Comparison of ENCODE assay signal across 1 cellular context in the genomic region with DNA sequence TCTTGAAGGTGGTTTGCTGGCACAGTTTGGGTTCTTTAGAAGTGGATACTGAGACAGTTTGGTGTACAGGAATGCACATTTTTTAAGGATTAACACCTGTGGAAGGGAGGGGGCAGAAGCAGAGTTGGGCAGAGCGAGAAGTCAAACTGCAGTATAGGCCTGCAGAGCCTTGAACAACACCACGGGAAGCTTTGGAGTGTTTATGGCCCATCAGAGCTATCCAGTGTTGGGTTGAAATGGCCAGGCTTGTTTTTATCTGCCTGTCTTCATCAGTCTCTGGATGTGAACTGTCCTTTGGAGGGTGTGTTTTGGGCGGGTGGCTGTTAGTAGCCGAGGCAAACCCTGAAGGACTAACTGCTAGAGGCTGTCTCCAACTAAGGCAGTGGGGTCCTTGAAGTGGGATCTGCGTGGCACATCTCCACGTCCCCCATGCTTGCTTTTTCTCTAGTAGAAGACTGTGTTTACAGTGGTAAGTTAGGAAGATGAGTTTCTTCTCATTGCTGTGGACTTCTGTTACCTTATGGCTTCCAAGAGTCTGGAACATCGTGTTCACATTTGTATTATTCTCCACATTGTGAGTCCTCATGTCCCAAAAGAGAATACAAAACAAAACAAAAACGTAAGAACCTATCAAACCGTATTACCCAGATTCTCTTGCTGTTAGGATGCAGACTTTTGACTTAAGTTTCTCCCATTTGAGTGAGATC.
TF ChIP-seq lines count a peak whose summit lies in the region.

No MANE protein-coding gene starts in this region.

TF ChIP-seq in HCT116, 20 proteins besides CTCF, POLR2A, EP300 and RAD21 (continued from another document):
- TF ChIP-seq, protein P1, sequence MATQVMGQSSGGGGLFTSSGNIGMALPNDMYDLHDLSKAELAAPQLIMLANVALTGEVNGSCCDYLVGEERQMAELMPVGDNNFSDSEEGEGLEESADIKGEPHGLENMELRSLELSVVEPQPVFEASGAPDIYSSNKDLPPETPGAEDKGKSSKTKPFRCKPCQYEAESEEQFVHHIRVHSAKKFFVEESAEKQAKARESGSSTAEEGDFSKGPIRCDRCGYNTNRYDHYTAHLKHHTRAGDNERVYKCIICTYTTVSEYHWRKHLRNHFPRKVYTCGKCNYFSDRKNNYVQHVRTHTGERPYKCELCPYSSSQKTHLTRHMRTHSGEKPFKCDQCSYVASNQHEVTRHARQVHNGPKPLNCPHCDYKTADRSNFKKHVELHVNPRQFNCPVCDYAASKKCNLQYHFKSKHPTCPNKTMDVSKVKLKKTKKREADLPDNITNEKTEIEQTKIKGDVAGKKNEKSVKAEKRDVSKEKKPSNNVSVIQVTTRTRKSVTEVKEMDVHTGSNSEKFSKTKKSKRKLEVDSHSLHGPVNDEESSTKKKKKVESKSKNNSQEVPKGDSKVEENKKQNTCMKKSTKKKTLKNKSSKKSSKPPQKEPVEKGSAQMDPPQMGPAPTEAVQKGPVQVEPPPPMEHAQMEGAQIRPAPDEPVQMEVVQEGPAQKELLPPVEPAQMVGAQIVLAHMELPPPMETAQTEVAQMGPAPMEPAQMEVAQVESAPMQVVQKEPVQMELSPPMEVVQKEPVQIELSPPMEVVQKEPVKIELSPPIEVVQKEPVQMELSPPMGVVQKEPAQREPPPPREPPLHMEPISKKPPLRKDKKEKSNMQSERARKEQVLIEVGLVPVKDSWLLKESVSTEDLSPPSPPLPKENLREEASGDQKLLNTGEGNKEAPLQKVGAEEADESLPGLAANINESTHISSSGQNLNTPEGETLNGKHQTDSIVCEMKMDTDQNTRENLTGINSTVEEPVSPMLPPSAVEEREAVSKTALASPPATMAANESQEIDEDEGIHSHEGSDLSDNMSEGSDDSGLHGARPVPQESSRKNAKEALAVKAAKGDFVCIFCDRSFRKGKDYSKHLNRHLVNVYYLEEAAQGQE (IDR thresholded peaks at IDR 0.05; ENCODE audit: low read depth), result no peak
- no peak for TF ChIP-seq CBX3 (IDR thresholded peaks at IDR 0.05; ENCODE audit: low read depth)
- TF ChIP-seq CEBPB (IDR thresholded peaks at IDR 0.05; ENCODE audit: low read depth), result no peak
- no peak for TF ChIP-seq SRF (IDR thresholded peaks at IDR 0.05; ENCODE audit: low read depth)
- no peak for TF ChIP-seq ATF3 (IDR thresholded peaks at IDR 0.05)
